In the genomic region with DNA sequence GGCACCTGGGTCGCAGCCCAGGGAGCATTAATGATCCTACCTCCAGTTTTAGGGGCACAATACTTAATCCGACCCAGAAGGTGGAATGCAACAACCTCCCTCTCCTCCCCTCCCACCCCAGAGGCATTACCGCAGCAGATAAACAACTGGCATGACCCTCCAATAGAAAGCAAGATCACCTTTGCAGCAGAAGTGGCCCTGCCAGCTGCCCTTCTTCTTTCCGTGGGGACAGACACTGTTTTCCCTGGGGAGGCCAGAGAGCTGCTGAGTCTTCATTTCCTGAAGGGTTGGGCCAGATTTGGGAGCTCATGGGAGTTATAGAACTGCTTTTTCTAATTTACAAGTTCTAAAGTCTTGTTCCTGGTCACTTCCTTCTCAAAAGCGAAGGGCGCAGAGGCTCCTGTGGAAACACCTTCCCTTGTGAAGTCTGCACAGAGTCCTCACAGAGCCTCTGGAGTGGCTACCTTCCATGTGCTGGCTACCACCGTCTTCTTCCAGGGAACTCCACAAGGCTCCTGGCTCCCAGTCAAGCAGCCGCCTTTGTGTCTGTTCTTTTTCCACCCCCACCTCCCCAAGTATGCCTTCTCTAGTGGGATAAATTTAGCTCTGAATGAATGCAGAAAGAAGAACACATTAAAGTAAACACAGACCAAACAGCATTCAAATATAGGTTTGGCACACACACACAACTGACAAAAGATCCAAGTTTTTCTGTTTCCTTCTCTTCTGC, we compare ENCODE assay signal across 12 cellular contexts. TPM values are rescaled to one million over a fixed set of nuclear protein-coding genes. Genes with fewer than 3 reads are reported as not detected.
DNase-seq lines count a peak whose midpoint lies in the region; ATAC-seq and TF ChIP-seq lines count a peak whose summit lies in the region.
"Had no signal": no experiment of that assay in that cellular context is flagged by ENCODE, and none has a peak within 500 bp of the region (broad histone marks: within the 10 kb centered on the region; RNA-seq: fewer than 3 reads in every experiment).

No MANE protein-coding gene starts in this region.

- H3K27ac Mint-ChIP-seq in activated CD4-positive, alpha-beta T cell treated with anti-CD3 and anti-CD28 coated beads, Interleukin-2, amount 10 ng/mL, durations not matched to agents 24 days and 14 days, result no peak overlapping the region

- TF ChIP-seq CTCF in AG04450 (IDR thresholded peaks at IDR 0.05; ENCODE audit: low read depth, low read length) (no peak), IMR-90 (conservative IDR thresholded peaks at IDR 0.05; ENCODE audit: low read depth, low read length) (no peak), choroid plexus epithelial cell (conservative IDR thresholded peaks at IDR 0.05; ENCODE audit: low read depth, low read length) (no peak), left lung (IDR thresholded peaks at IDR 0.05) (no peak)

- WGBS in IMR-90 (ENCODE audit: extremely low coverage in 2 of 2, insufficient read length in 1 of 2), 2 experiments, result 55% methylated on average over 2 of the region's 8 CpGs; no CpG with 5 or more reads in 1 of the 2 experiments

- in situ Hi-C loops in IMR-90 (cut with MboI; ENCODE audit: low sequenced_read_pairs), result no loop called here

- peak overlapping the region; percentile 96 for H2AK5ac ChIP-seq in IMR-90 (ENCODE audit: low read depth, low read length)

- peak overlapping the region; percentile 78 for H3K18ac ChIP-seq in IMR-90 (ENCODE audit: low read depth, low read length)

- peak overlapping the region; percentile 75 for H2AFZ ChIP-seq in IMR-90 (replicated peaks; ENCODE audit: low read length, poor library complexity)

- peak overlapping the region; percentile 69 to 92; a peak in 3 of 4 replicates for H4K8ac ChIP-seq in IMR-90 (ENCODE audit: low read depth in 2 of 2, low read length in 2 of 2)

- no peak for TF ChIP-seq POLR2A in IMR-90 (IDR thresholded peaks at IDR 0.05; ENCODE audit: low read depth, low read length)

- H3K4me1 ChIP-seq in IMR-90 (ENCODE audit: control insufficient read depth, insufficient read depth, low read length) (peaks cover 27% of the 10 kb centered on the region), left lung (peaks cover 0 to 3% of the 10 kb centered on the region in 2 donors)

- BruUV-seq in IMR-90 (replicated peaks; lab: Mats Ljungman, UMichigan), result no TSS peak

- peak overlapping the region; percentile 62; the same call in 1 of the 2 replicates for H3K23ac ChIP-seq in IMR-90 (ENCODE audit: low read depth, low read length)

- H3K36me3 Mint-ChIP-seq in activated CD4-positive, alpha-beta T cell treated with anti-CD3 and anti-CD28 coated beads, Interleukin-2, amount 10 ng/mL, durations not matched to agents 24 days and 14 days (ENCODE audit: low read depth), result no peaks in the 10 kb centered on the region

- peak overlapping the region; percentile 94 for H3K4ac ChIP-seq in IMR-90 (ENCODE audit: low read depth, low read length)

- no peaks in the 10 kb centered on the region for H3K4me1 Mint-ChIP-seq in activated CD4-positive, alpha-beta T cell treated with anti-CD3 and anti-CD28 coated beads, Interleukin-2, amount 10 ng/mL, durations not matched to agents 24 days and 14 days

- DNase-seq in AG04450 (ENCODE audit: low read depth, low spot score) (no peak), IMR-90 (peak; percentile 64), choroid plexus epithelial cell (ENCODE audit: low read depth) (peak; percentile 50), left lung (no peak), EL (no peak), AG08396 (ENCODE audit: low spot score) (no peak), HEK293T (ENCODE audit: extremely low spot score) (no peak)
- no peak for DNase-seq in activated CD4-positive, alpha-beta T cell treated with anti-CD3 and anti-CD28 coated beads, Interleukin-2, amount 10 ng/mL, durations not matched to agents 24 days and 14 days
- DNase-seq: activated T-cell treated with anti-CD3 and anti-CD28 coated beads, Interleukin-2, amount 50 U/mL, for 4 hours; effector CD4-positive, alpha-beta T cell; glutamatergic neuron had no signal

- intact Hi-C loops in IMR-90 (cut with micrococcal nuclease) (no loop called here), left lung (cut with DNase I) (no loop called here)
- intact Hi-C loops in activated CD4-positive, alpha-beta T cell treated with anti-CD3 and anti-CD28 coated beads, Interleukin-2, amount 10 ng/mL, durations not matched to agents 24 days and 14 days (cut with micrococcal nuclease), result no loop called here

- H3K4me3 Mint-ChIP-seq in activated CD4-positive, alpha-beta T cell treated with anti-CD3 and anti-CD28 coated beads, Interleukin-2, amount 10 ng/mL, durations not matched to agents 24 days and 14 days, result no peak overlapping the region
- H3K4me3 Mint-ChIP-seq: activated T-cell treated with anti-CD3 and anti-CD28 coated beads, Interleukin-2, amount 50 U/mL, for 4 hours had no signal

- no peak for TF ChIP-seq RAD21 in IMR-90 (IDR thresholded peaks at IDR 0.05; ENCODE audit: low read length)

- H3K9me3 ChIP-seq in AG04450 (ENCODE audit: control insufficient read depth, insufficient read depth, low read length) (no peaks in the 10 kb centered on the region), IMR-90 (ENCODE audit: control insufficient read depth, insufficient read depth, low read length) (no peaks in the 10 kb centered on the region), left lung (no peaks in the 10 kb centered on the region)

- ATAC-seq in IMR-90 (ENCODE audit: low read depth) (peak; percentile 22; the same call in 1 of the 2 replicates), left lung (peak; percentile 47)
- ATAC-seq: activated T-cell treated with anti-CD3 and anti-CD28 coated beads, Interleukin-2, amount 50 U/mL, for 4 hours; left lobe of liver had no signal

- peak overlapping the region; percentile 55 for H4K5ac ChIP-seq in IMR-90 (ENCODE audit: low read depth, low read length)

- H3K9me1 ChIP-seq in IMR-90 (ENCODE audit: insufficient read depth, low read length), result peaks cover 35% of the 10 kb centered on the region

- POLR2A ChIA-PET in AG04450 (lab: Yijun Ruan, JAX), result no interaction called here
- POLR2A ChIA-PET in IMR-90 (lab: Charles Lee; ENCODE audit: unreplicated experiment), result no interaction called here
- POLR2A ChIA-PET in HEK293T (lab: Yijun Ruan, JAX), result no interaction called here

- peak overlapping the region; percentile 99 for H2BK120ac ChIP-seq in IMR-90 (ENCODE audit: low read depth, low read length)

- H2BK5ac ChIP-seq in IMR-90 (ENCODE audit: low read depth, low read length, poor library complexity, severe bottlenecking), result peak overlapping the region; percentile 22

- H3K27me3 Mint-ChIP-seq in activated CD4-positive, alpha-beta T cell treated with anti-CD3 and anti-CD28 coated beads, Interleukin-2, amount 10 ng/mL, durations not matched to agents 24 days and 14 days, result peaks cover 54% of the 10 kb centered on the region

- H2AK9ac ChIP-seq in IMR-90 (replicated peaks; ENCODE audit: low read depth, low read length, poor library complexity), result peak overlapping the region; percentile 33

- H3K4me2 ChIP-seq in IMR-90 (ENCODE audit: low read depth, low read length), result peak overlapping the region; percentile 30

- H3K27me3 ChIP-seq in AG04450 (ENCODE audit: control insufficient read depth, insufficient read depth, low read length) (no peaks in the 10 kb centered on the region), IMR-90 (ENCODE audit: control insufficient read depth, insufficient read depth, low read length) (no peaks in the 10 kb centered on the region), left lung (peaks cover 0 to 24% of the 10 kb centered on the region in 2 donors)

- peak overlapping the region; percentile 99 for H2BK20ac ChIP-seq in IMR-90 (ENCODE audit: low read depth, low read length)

- H3K36me3 ChIP-seq in IMR-90 (ENCODE audit: control insufficient read depth, insufficient read depth, low read length) (no peaks in the 10 kb centered on the region), left lung (no peaks in the 10 kb centered on the region)

- no peaks in the 10 kb centered on the region for H4K20me1 ChIP-seq in IMR-90 (ENCODE audit: insufficient read depth, low read length)

- dilution Hi-C loops in IMR-90 (cut with HindIII; ENCODE audit: low sequenced_read_pairs, unreplicated experiment), result no loop called here

- peaks cover 4% of the 10 kb centered on the region for H3K9me3 Mint-ChIP-seq in activated CD4-positive, alpha-beta T cell treated with anti-CD3 and anti-CD28 coated beads, Interleukin-2, amount 10 ng/mL, durations not matched to agents 24 days and 14 days
- H3K9me3 Mint-ChIP-seq: activated T-cell treated with anti-CD3 and anti-CD28 coated beads, Interleukin-2, amount 50 U/mL, for 4 hours had no signal

- peak overlapping the region; percentile 40; the same call in 1 of the 2 replicates for H3K56ac ChIP-seq in IMR-90 (ENCODE audit: extremely low read depth, insufficient read depth, low read length)

- H3K79me1 ChIP-seq in IMR-90 (ENCODE audit: low read depth in 1 of 2, low read length in 2 of 2), result peaks cover 0 to 12% of the 10 kb centered on the region in 2 experiments; a peak in 2 of 4 replicates

- CTCF ChIA-PET in AG04450 (lab: Charles Lee), result interaction anchor here (0.7 to 1.8 kb wide), 3 partner anchors 8 to 46 kb away, joined by 3 to 5 read pairs (median 5); a partner anchor contains a TSS
- CTCF ChIA-PET in IMR-90 (lab: Yijun Ruan, JAX), result interaction anchor here (0.9 to 1.0 kb wide), 2 partner anchors 26 to 32 kb away, joined by 3 to 4 read pairs; no protein-coding TSS in a partner anchor
- CTCF ChIA-PET in HEK293T (lab: Yijun Ruan, JAX), result interaction anchor here (0.6 kb wide), 1 partner anchor 356 kb away, joined by 3 read pairs; no protein-coding TSS in a partner anchor

- peak overlapping the region; percentile 42 for H3K27ac ChIP-seq in AG04450 (ENCODE audit: low read depth, low read length)
- H3K27ac ChIP-seq in IMR-90 (ENCODE audit: insufficient read depth, low read length), result peak overlapping the region; percentile 38
- H3K27ac ChIP-seq in left lung, result no peak overlapping the region

- H2BK15ac ChIP-seq in IMR-90 (ENCODE audit: low read depth, low read length), result peak overlapping the region; percentile 94; the same call in 2 of the 3 replicates

- H3K9ac ChIP-seq in IMR-90 (ENCODE audit: low read depth, low read length), result peak overlapping the region; percentile 17; the same call in 1 of the 2 replicates

- peak overlapping the region; percentile 96 for H4K91ac ChIP-seq in IMR-90 (ENCODE audit: insufficient read depth, low read depth, low read length)

- H3K14ac ChIP-seq in IMR-90 (replicated peaks; ENCODE audit: low read depth, low read length), result peak overlapping the region; percentile 90

- no peak overlapping the region for H3K4me3 ChIP-seq in AG04450 (ENCODE audit: low read depth, low read length)
- H3K4me3 ChIP-seq in IMR-90 (ENCODE audit: insufficient read depth, low read depth, low read length), result no peak overlapping the region
- H3K4me3 ChIP-seq in choroid plexus epithelial cell (ENCODE audit: low read depth, low read length), result no peak overlapping the region
- H3K4me3 ChIP-seq in left lung, result no peak overlapping the region

RNA-seq across cellular contexts. Expression of a gene that starts 8.0 kb away (rescaled TPM):
- polyA plus RNA-seq in AG04450 (2011; rRNA removed) (4.6 and 5.0 TPM in 2 replicates), IMR-90 (2012; rRNA removed) (3.2 and 3.3 TPM in 2 replicates)
- 4.7 and 10.5 TPM in 2 replicates for polyA minus RNA-seq in AG04450 (2011; rRNA and poly(A)+ RNA removed)
- total RNA-seq in IMR-90 (2012; rRNA removed) (14.2 and 20.6 TPM in 2 replicates), left lung (10 to 100 TPM; 22.9 to 24.4 TPM)
- polyA plus RNA-seq in IMR-90 (2012; cell fraction: cytosol; rRNA removed), result 0.88 and 1.4 TPM in 2 replicates
- polyA plus RNA-seq in IMR-90 (2012; cell fraction: nucleus; rRNA removed; ENCODE audit: low replicate concordance), result 0.29 and 2.1 TPM in 2 replicates
- 0.71 and 2.0 TPM in 2 replicates for total RNA-seq in activated CD4-positive, alpha-beta T cell treated with anti-CD3 and anti-CD28 coated beads, Interleukin-2, amount 10 ng/mL, durations not matched to agents 24 days and 14 days

Comparison
In these comparisons a context has a peak if more than half of its experiments do, and no peak if none do; other contexts are left out.
1. DNase-seq: peak in IMR-90 (single experiment) and choroid plexus epithelial cell (single experiment); none in AG04450 (single experiment), left lung (0 of 2), EL (single experiment), AG08396 (single experiment), activated CD4-positive, alpha-beta T cell treated with anti-CD3 and anti-CD28 coated beads, Interleukin-2, amount 10 ng/mL, durations not matched to agents 24 days and 14 days (single experiment) and HEK293T (single experiment).
2. H3K27ac ChIP-seq: peak in AG04450 (single experiment) and IMR-90 (single experiment); none in left lung (0 of 2).